ENCODE assay signal across 20 cellular contexts in the genomic region with DNA sequence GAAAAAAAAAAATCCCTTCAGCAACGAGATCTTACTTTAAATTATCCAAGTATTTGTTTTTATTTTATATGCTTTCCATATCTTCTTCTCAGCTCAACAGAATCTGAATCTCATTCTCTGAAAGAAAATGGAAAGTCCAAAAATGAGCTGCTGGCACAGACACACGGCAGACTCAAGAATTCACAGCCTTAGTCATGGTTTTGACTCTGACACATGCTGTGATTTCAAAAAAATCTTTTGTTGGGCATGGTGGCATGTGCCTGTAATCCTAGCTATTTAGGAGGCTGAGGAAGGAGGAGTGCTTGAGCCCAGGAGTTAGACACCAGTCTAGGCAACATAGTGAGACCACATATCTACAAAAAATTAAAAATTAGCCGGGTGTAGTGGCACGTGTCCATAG.
DNase-seq lines count a peak whose midpoint lies in the region; ATAC-seq and TF ChIP-seq lines count a peak whose summit lies in the region.
"Had no signal": no experiment of that assay in that cellular context is flagged by ENCODE, and none has a peak within 500 bp of the region (broad histone marks: within the 10 kb centered on the region; RNA-seq: fewer than 3 reads in every experiment).

No MANE protein-coding gene starts in this region.

- no peaks in the 10 kb centered on the region for H3K9me3 Mint-ChIP-seq in MCF 10A (ENCODE audit: unreplicated experiment)
- H3K9me3 Mint-ChIP-seq: stimulated activated memory B cell treated with anti-CD40 and anti-IgM and Interleukin-4, amounts not matched to agents 10 μg/mL and 1 μg/mL and 100 μg/mL, for 72 hours; T-helper 2 cell treated with Interferon-gamma antibody and Interleukin-4, amounts not matched to agents 5 μg/mL and 100 μg/mL, for 36 hours had no signal

- H3K9me3 ChIP-seq in breast epithelium (no peaks in the 10 kb centered on the region), body of pancreas (no peaks in the 10 kb centered on the region)
- H3K9me3 ChIP-seq: HAP-1, pancreas, transverse colon had no signal

- no TSS peak for BruUV-seq in MCF 10A (replicated peaks; lab: Mats Ljungman, UMichigan)

- H3K27me3 ChIP-seq in breast epithelium (no peaks in the 10 kb centered on the region), body of pancreas (no peaks in the 10 kb centered on the region)
- H3K27me3 ChIP-seq: cardiac muscle cell, pancreas, transverse colon had no signal

- DNase-seq in MCF 10A (ENCODE audit: unreplicated experiment) (peak; percentile 11), breast epithelium (ENCODE audit: low spot score in 2 of 2) (no peak), amniotic stem cell (lab: John Stamatoyannopoulos, UW) (peak; percentile 8), fibroblast of the conjunctiva (ENCODE audit: low read depth) (peak; percentile 0), NCI-H2081 treated with DMSO at 0.1 percent for 48 hours (lab: John Stamatoyannopoulos, UW) (no peak), body of pancreas (no peak)
- DNase-seq in activated CD4-positive, alpha-beta T cell treated with anti-CD3 and anti-CD28 coated beads, Interleukin-2, amount 50 U/mL, for 4 hours = no peak
- DNase-seq: activated CD8-positive, alpha-beta memory T cell treated with anti-CD3 and anti-CD28 coated beads, Interleukin-2, amount 50 U/mL, for 4 hours; activated gamma-delta T cell treated with Interleukin-2 at 50 U/mL for 16 hours; MV-4-11; NCI-H1930; pancreas; transverse colon had no signal

- H3K4me3 ChIP-seq in breast epithelium (no peak overlapping the region), body of pancreas (no peak overlapping the region)
- H3K4me3 ChIP-seq: cardiac muscle cell, HAP-1, pancreas, transverse colon had no signal

- no peak overlapping the region for H3K4me3 Mint-ChIP-seq in MCF 10A (ENCODE audit: unreplicated experiment)
- H3K4me3 Mint-ChIP-seq: stimulated activated memory B cell treated with anti-CD40 and anti-IgM and Interleukin-4, amounts not matched to agents 10 μg/mL and 1 μg/mL and 100 μg/mL, for 72 hours; T-helper 2 cell treated with Interferon-gamma antibody and Interleukin-4, amounts not matched to agents 5 μg/mL and 100 μg/mL, for 36 hours had no signal

- TF ChIP-seq POLR2A in breast epithelium (IDR thresholded peaks at IDR 0.05) (no peak), body of pancreas (IDR thresholded peaks at IDR 0.05) (no peak)

- POLR2A ChIA-PET in MCF 10A (lab: Yijun Ruan, JAX) = interaction anchor here (0.9 kb wide), 1 partner anchor 197 kb away, joined by 4 read pairs; no protein-coding TSS in a partner anchor

- WGBS in body of pancreas, 2 donors = 75 to 85% methylated on average over 4 of the region's 4 CpGs

- no peaks in the 10 kb centered on the region for H3K4me1 Mint-ChIP-seq in MCF 10A (ENCODE audit: insufficient read depth, unreplicated experiment)
- H3K4me1 Mint-ChIP-seq: stimulated activated memory B cell treated with anti-CD40 and anti-IgM and Interleukin-4, amounts not matched to agents 10 μg/mL and 1 μg/mL and 100 μg/mL, for 72 hours had no signal

- H3K36me3 ChIP-seq in breast epithelium (no peaks in the 10 kb centered on the region), body of pancreas (replicated peaks in 1 of 2; ENCODE audit: insufficient read depth in 1 of 2, low read depth in 2 of 2) (no peaks in the 10 kb centered on the region)
- H3K36me3 ChIP-seq: cardiac muscle cell, HAP-1, pancreas, transverse colon had no signal

- H3K4me1 ChIP-seq in breast epithelium (no peaks in the 10 kb centered on the region), body of pancreas (no peaks in the 10 kb centered on the region)
- H3K4me1 ChIP-seq: HAP-1, pancreas, transverse colon had no signal

- CTCF ChIA-PET in MCF 10A (lab: Yijun Ruan, JAX) = interaction anchor here (0.5 to 1.4 kb wide), 3 partner anchors 13 to 592 kb away, joined by 3 to 4 read pairs (median 3); no protein-coding TSS in a partner anchor

- no peaks in the 10 kb centered on the region for H3K36me3 Mint-ChIP-seq in MCF 10A (ENCODE audit: insufficient read depth, unreplicated experiment)
- H3K36me3 Mint-ChIP-seq: stimulated activated memory B cell treated with anti-CD40 and anti-IgM and Interleukin-4, amounts not matched to agents 10 μg/mL and 1 μg/mL and 100 μg/mL, for 72 hours had no signal

- ATAC-seq in HG03135 (IDR thresholded peaks at IDR 0.05; ENCODE audit: unreplicated experiment) = no peak
- no peak for ATAC-seq in body of pancreas
- ATAC-seq: HepG2; left lobe of liver; pancreas; stimulated activated memory B cell treated with anti-CD40 and anti-IgM and Interleukin-4, amounts not matched to agents 10 μg/mL and 1 μg/mL and 100 μg/mL, for 72 hours had no signal

- no peak for TF ChIP-seq CTCF in MCF 10A (IDR thresholded peaks at IDR 0.05; ENCODE audit: unreplicated experiment)
- TF ChIP-seq CTCF in breast epithelium (IDR thresholded peaks at IDR 0.05) = no peak
- no peak for TF ChIP-seq CTCF in body of pancreas (IDR thresholded peaks at IDR 0.05)

- H3K27me3 Mint-ChIP-seq in MCF 10A (ENCODE audit: insufficient read depth, unreplicated experiment) = no peaks in the 10 kb centered on the region
- H3K27me3 Mint-ChIP-seq: stimulated activated memory B cell treated with anti-CD40 and anti-IgM and Interleukin-4, amounts not matched to agents 10 μg/mL and 1 μg/mL and 100 μg/mL, for 72 hours had no signal

- H3K27ac Mint-ChIP-seq in MCF 10A (ENCODE audit: low read depth, unreplicated experiment) = no peak overlapping the region
- H3K27ac Mint-ChIP-seq: stimulated activated memory B cell treated with anti-CD40 and anti-IgM and Interleukin-4, amounts not matched to agents 10 μg/mL and 1 μg/mL and 100 μg/mL, for 72 hours; T-helper 2 cell treated with Interferon-gamma antibody and Interleukin-4, amounts not matched to agents 5 μg/mL and 100 μg/mL, for 36 hours had no signal

- intact Hi-C loops in MCF 10A (cut with micrococcal nuclease) (no loop called here), breast epithelium (cut with DNase I; ENCODE audit: low total_unique reads) (loop anchor here (2.0 kb wide), 2 partner anchors 41 to 53 kb away; no protein-coding TSS in a partner anchor), body of pancreas (cut with DNase I) (no loop called here)

- H3K27ac ChIP-seq in breast epithelium = no peak overlapping the region
- H3K27ac ChIP-seq in body of pancreas = no peak overlapping the region
- H3K27ac ChIP-seq: cardiac muscle cell, pancreas, transverse colon had no signal

Comparison
In these comparisons a context has a peak if more than half of its experiments do, and no peak if none do; other contexts are left out.
1. DNase-seq: peak in MCF 10A (single experiment), amniotic stem cell (single experiment) and fibroblast of the conjunctiva (single experiment); none in breast epithelium (0 of 2), NCI-H2081 treated with DMSO at 0.1 percent for 48 hours (single experiment), body of pancreas (0 of 4) and activated CD4-positive, alpha-beta T cell treated with anti-CD3 and anti-CD28 coated beads, Interleukin-2, amount 50 U/mL, for 4 hours (0 of 2).